8 cellular contexts compared by ENCODE assay signal in genomic region chr4:75725942-75726538, GRCh38. TPM values are rescaled to one million over a fixed set of nuclear protein-coding genes. Genes with fewer than 3 reads are reported as not detected.
DNase-seq lines count a peak whose midpoint lies in the region; ATAC-seq and TF ChIP-seq lines count a peak whose summit lies in the region.
"Not testable (repeated sequence)": the region's sequence is repeated elsewhere in the genome, so short reads cannot be mapped to it uniquely, and the experiment has no call there.

No MANE protein-coding gene starts in this region.

- POLR2A ChIA-PET in BJ (lab: Charles Lee) = not testable (repeated sequence)

- H3K9me3 ChIP-seq in endodermal cell (ENCODE audit: control insufficient read depth, low read length); iPS-18a (ENCODE audit: control insufficient read depth, low read depth, low read length): not testable (repeated sequence)

- H3K27me3 ChIP-seq in BJ (ENCODE audit: control insufficient read depth, insufficient read depth, low read length); HL-60 (ENCODE audit: insufficient read depth, poor library complexity, severe bottlenecking); endodermal cell (ENCODE audit: control insufficient read depth, insufficient read depth, low read length, poor library complexity, severe bottlenecking); iPS-18a (ENCODE audit: control insufficient read depth, insufficient read depth, low read length): not testable (repeated sequence)

- H3K27me3 Mint-ChIP-seq in T-helper 1 cell treated with Interleukin-12 subunit alpha and Interleukin-12 subunit beta and Interleukin-4 antibody, amounts not matched to agents 30 μg/mL and 1 μg/mL, for 36 hours (ENCODE audit: low read depth); activated naive CD8-positive, alpha-beta T cell treated with anti-CD3 and anti-CD28 coated beads, Interleukin-2, amount 50 U/mL, for 24 hours; endodermal cell (ENCODE audit: insufficient read depth); nephron progenitor cell (ENCODE audit: low read depth, poor library complexity); stimulated activated naive B cell treated with anti-CD40 and anti-IgM and Interleukin-4, amounts not matched to agents 10 μg/mL and 1 μg/mL and 100 μg/mL, for 72 hours: not testable (repeated sequence)

- not testable (repeated sequence) for ATAC-seq in activated naive CD8-positive, alpha-beta T cell treated with anti-CD3 and anti-CD28 coated beads, Interleukin-2, amount 50 U/mL, for 24 hours; stimulated activated naive B cell treated with anti-CD40 and anti-IgM and Interleukin-4, amounts not matched to agents 10 μg/mL and 1 μg/mL and 100 μg/mL, for 72 hours (replicated peaks)

- H3K9me3 Mint-ChIP-seq in T-helper 1 cell treated with Interleukin-12 subunit alpha and Interleukin-12 subunit beta and Interleukin-4 antibody, amounts not matched to agents 30 μg/mL and 1 μg/mL, for 36 hours; activated naive CD8-positive, alpha-beta T cell treated with anti-CD3 and anti-CD28 coated beads, Interleukin-2, amount 50 U/mL, for 24 hours; endodermal cell; nephron progenitor cell; stimulated activated naive B cell treated with anti-CD40 and anti-IgM and Interleukin-4, amounts not matched to agents 10 μg/mL and 1 μg/mL and 100 μg/mL, for 72 hours: not testable (repeated sequence)

- 35 to 86% methylated on average over 1 to 19 of the region's 20 CpGs for WGBS in endodermal cell (ENCODE audit: insufficient coverage in 1 of 2, insufficient read length in 1 of 2), 2 experiments

- peaks cover 43% of the 10 kb centered on the region for H3K4me1 Mint-ChIP-seq in T-helper 1 cell treated with Interleukin-12 subunit alpha and Interleukin-12 subunit beta and Interleukin-4 antibody, amounts not matched to agents 30 μg/mL and 1 μg/mL, for 36 hours (ENCODE audit: low read depth)
- peaks cover 68% of the 10 kb centered on the region for H3K4me1 Mint-ChIP-seq in activated naive CD8-positive, alpha-beta T cell treated with anti-CD3 and anti-CD28 coated beads, Interleukin-2, amount 50 U/mL, for 24 hours
- H3K4me1 Mint-ChIP-seq in endodermal cell (peaks cover 27% of the 10 kb centered on the region), nephron progenitor cell (peaks cover 54% of the 10 kb centered on the region)
- H3K4me1 Mint-ChIP-seq in stimulated activated naive B cell treated with anti-CD40 and anti-IgM and Interleukin-4, amounts not matched to agents 10 μg/mL and 1 μg/mL and 100 μg/mL, for 72 hours = peaks cover 22 to 61% of the 10 kb centered on the region in 2 donors

- H3K36me3 Mint-ChIP-seq in T-helper 1 cell treated with Interleukin-12 subunit alpha and Interleukin-12 subunit beta and Interleukin-4 antibody, amounts not matched to agents 30 μg/mL and 1 μg/mL, for 36 hours (ENCODE audit: low read depth); activated naive CD8-positive, alpha-beta T cell treated with anti-CD3 and anti-CD28 coated beads, Interleukin-2, amount 50 U/mL, for 24 hours (ENCODE audit: low read depth); endodermal cell (ENCODE audit: low read depth): not testable (repeated sequence)
- H3K36me3 Mint-ChIP-seq in nephron progenitor cell (ENCODE audit: low read depth) = peaks cover 11% of the 10 kb centered on the region
- peaks cover 4 to 19% of the 10 kb centered on the region in 2 donors for H3K36me3 Mint-ChIP-seq in stimulated activated naive B cell treated with anti-CD40 and anti-IgM and Interleukin-4, amounts not matched to agents 10 μg/mL and 1 μg/mL and 100 μg/mL, for 72 hours

- H3K4me3 Mint-ChIP-seq in T-helper 1 cell treated with Interleukin-12 subunit alpha and Interleukin-12 subunit beta and Interleukin-4 antibody, amounts not matched to agents 30 μg/mL and 1 μg/mL, for 36 hours = peak overlapping the region; percentile 97
- H3K4me3 Mint-ChIP-seq in activated naive CD8-positive, alpha-beta T cell treated with anti-CD3 and anti-CD28 coated beads, Interleukin-2, amount 50 U/mL, for 24 hours = peak overlapping the region; percentile 97
- peak overlapping the region; percentile 99 for H3K4me3 Mint-ChIP-seq in endodermal cell
- H3K4me3 Mint-ChIP-seq in nephron progenitor cell = peak overlapping the region; percentile 99
- peak overlapping the region; percentile 94 to 98 for H3K4me3 Mint-ChIP-seq in stimulated activated naive B cell treated with anti-CD40 and anti-IgM and Interleukin-4, amounts not matched to agents 10 μg/mL and 1 μg/mL and 100 μg/mL, for 72 hours

- not testable (repeated sequence) for H3K27ac ChIP-seq in HL-60 (replicated peaks); endodermal cell (ENCODE audit: low read depth, low read length); iPS-18a (ENCODE audit: low read length)

- not testable (repeated sequence) for DNase-seq in BJ (ENCODE audit: low read depth); HL-60 (ENCODE audit: low read depth in 1 of 2, low spot score in 1 of 2); activated naive CD8-positive, alpha-beta T cell treated with anti-CD3 and anti-CD28 coated beads, Interleukin-2, amount 50 U/mL, for 24 hours; endodermal cell; nephron progenitor cell; stimulated activated naive B cell treated with anti-CD40 and anti-IgM and Interleukin-4, amounts not matched to agents 10 μg/mL and 1 μg/mL and 100 μg/mL, for 72 hours

- H3K4me3 ChIP-seq in BJ (ENCODE audit: low read depth, low read length) (peak overlapping the region; percentile 91), HL-60 (replicated peaks; ENCODE audit: insufficient read depth, low read length) (peak overlapping the region; percentile 98; the same call in 1 of the 2 replicates), endodermal cell (ENCODE audit: low read length) (peak overlapping the region; percentile 92), iPS-18a (ENCODE audit: low read length) (peak overlapping the region; percentile 91)

- CTCF ChIA-PET in BJ (lab: Yijun Ruan, JAX) = interaction anchor here (1.8 to 2.5 kb wide), 3 partner anchors 10 to 122 kb away, joined by 5 to 12 read pairs (median 7); no protein-coding TSS in a partner anchor

- H3K36me3 ChIP-seq in BJ (ENCODE audit: control insufficient read depth, insufficient read depth, low read length); endodermal cell (ENCODE audit: control insufficient read depth, insufficient read depth, low read length); iPS-18a (ENCODE audit: control insufficient read depth, low read depth, low read length): not testable (repeated sequence)

- H3K4me1 ChIP-seq in endodermal cell (ENCODE audit: control insufficient read depth, insufficient read depth, low read length) = not testable (repeated sequence)
- H3K4me1 ChIP-seq in iPS-18a (ENCODE audit: control insufficient read depth, low read depth, low read length) = peaks cover 26% of the 10 kb centered on the region

- H3K9ac ChIP-seq in endodermal cell (ENCODE audit: extremely low read depth, low read length, poor library complexity, severe bottlenecking) (peak overlapping the region; percentile 96), iPS-18a (ENCODE audit: low read length) (peak overlapping the region; percentile 97)

- TF ChIP-seq CTCF in BJ (IDR thresholded peaks at IDR 0.05; ENCODE audit: insufficient read depth, low read depth, low read length); HL-60 (IDR thresholded peaks at IDR 0.05; ENCODE audit: insufficient read depth, low read length); endodermal cell (conservative IDR thresholded peaks at IDR 0.05); nephron progenitor cell (IDR thresholded peaks at IDR 0.05): not testable (repeated sequence)

- peak overlapping the region; percentile 14 for H3K27ac Mint-ChIP-seq in T-helper 1 cell treated with Interleukin-12 subunit alpha and Interleukin-12 subunit beta and Interleukin-4 antibody, amounts not matched to agents 30 μg/mL and 1 μg/mL, for 36 hours
- not testable (repeated sequence) for H3K27ac Mint-ChIP-seq in activated naive CD8-positive, alpha-beta T cell treated with anti-CD3 and anti-CD28 coated beads, Interleukin-2, amount 50 U/mL, for 24 hours; stimulated activated naive B cell treated with anti-CD40 and anti-IgM and Interleukin-4, amounts not matched to agents 10 μg/mL and 1 μg/mL and 100 μg/mL, for 72 hours
- H3K27ac Mint-ChIP-seq in endodermal cell = peak overlapping the region; percentile 99
- peak overlapping the region; percentile 100 for H3K27ac Mint-ChIP-seq in nephron progenitor cell

RNA-seq across cellular contexts. Expression of gene USO1, which starts 1.7 kb away (rescaled TPM):
- 41.3 and 90.3 TPM in 2 replicates for polyA plus RNA-seq in BJ (2011; rRNA removed)
- polyA minus RNA-seq in BJ (2011; rRNA and poly(A)+ RNA removed) = 27.6 and 32.5 TPM in 2 replicates
- 10 to 100 TPM; 74.5 to 75.1 TPM for total RNA-seq in endodermal cell
- polyA plus RNA-seq in endodermal cell (2013, experiment 1 of 2) = 63.9 TPM
- 57.4 TPM for polyA plus RNA-seq in endodermal cell (2013, experiment 2 of 2)

RNA-seq across cellular contexts. Expression of gene G3BP2, which starts 52.8 kb away (rescaled TPM):
- 57.6 and 117 TPM in 2 replicates for polyA plus RNA-seq in BJ (2011; rRNA removed)
- 34.3 and 41.0 TPM in 2 replicates for polyA minus RNA-seq in BJ (2011; rRNA and poly(A)+ RNA removed)
- 100 to 1,000 TPM; 176 to 183 TPM for total RNA-seq in endodermal cell
- polyA plus RNA-seq in endodermal cell (2013, experiment 1 of 2) = 143 TPM
- polyA plus RNA-seq in endodermal cell (2013, experiment 2 of 2) = 141 TPM
